16 cellular contexts compared by ENCODE assay signal in genomic region chr1:231602675-231602984, GRCh38.
"Had no signal": no experiment of that assay in that cellular context is flagged by ENCODE, and none has a peak within 500 bp of the region (broad histone marks: within the 10 kb centered on the region; RNA-seq: fewer than 3 reads in every experiment).

No MANE protein-coding gene starts in this region.

- H3K4me3 Mint-ChIP-seq: activated CD8-positive, alpha-beta T cell treated with anti-CD3 and anti-CD28 coated beads for 36 hours; activated naive CD4-positive, alpha-beta T cell treated with anti-CD3 and anti-CD28 coated beads for 36 hours; activated T-cell treated with anti-CD3 and anti-CD28 coated beads, Interleukin-2, amount 50 U/mL, for 4 hours; endodermal cell; stimulated activated naive CD8-positive, alpha-beta T cell treated with anti-CD3 and anti-CD28 coated beads, Interleukin-15, Interleukin-2, amounts not matched to agents 100 ng/mL and 50 ng/mL, for 24 hours had no signal

- DNase-seq: activated CD4-positive, CD25-positive, alpha-beta regulatory T cell; activated CD8-positive, alpha-beta memory T cell treated with anti-CD3 and anti-CD28 coated beads, Interleukin-2, amount 50 U/mL, for 4 hours; activated CD8-positive, alpha-beta T cell treated with anti-CD3 and anti-CD28 coated beads for 36 hours; activated naive CD4-positive, alpha-beta T cell treated with anti-CD3 and anti-CD28 coated beads for 36 hours; activated T-cell treated with anti-CD3 and anti-CD28 coated beads, Interleukin-2, amount 50 U/mL, for 4 hours; dorsolateral prefrontal cortex; endodermal cell; foreskin keratinocyte; hypothalamus; mammary epithelial cell; occipital lobe; uterus had no signal

- H3K27me3 Mint-ChIP-seq: activated CD8-positive, alpha-beta T cell treated with anti-CD3 and anti-CD28 coated beads for 36 hours; stimulated activated naive CD8-positive, alpha-beta T cell treated with anti-CD3 and anti-CD28 coated beads, Interleukin-15, Interleukin-2, amounts not matched to agents 100 ng/mL and 50 ng/mL, for 24 hours had no signal

- H3K9me3 ChIP-seq: body of pancreas, suprapubic skin, transverse colon, uterus had no signal

- H3K4me3 ChIP-seq: body of pancreas, suprapubic skin, uterus had no signal

- H3K27ac ChIP-seq: body of pancreas, dorsolateral prefrontal cortex, foreskin keratinocyte, suprapubic skin, uterus had no signal

- ATAC-seq: activated CD8-positive, alpha-beta T cell treated with anti-CD3 and anti-CD28 coated beads for 36 hours; activated T-cell treated with anti-CD3 and anti-CD28 coated beads, Interleukin-2, amount 50 U/mL, for 4 hours; foreskin keratinocyte had no signal

- H3K27ac Mint-ChIP-seq: activated CD8-positive, alpha-beta T cell treated with anti-CD3 and anti-CD28 coated beads for 36 hours; activated naive CD4-positive, alpha-beta T cell treated with anti-CD3 and anti-CD28 coated beads for 36 hours; endodermal cell; stimulated activated naive CD8-positive, alpha-beta T cell treated with anti-CD3 and anti-CD28 coated beads, Interleukin-15, Interleukin-2, amounts not matched to agents 100 ng/mL and 50 ng/mL, for 24 hours had no signal

- H3K27me3 ChIP-seq: body of pancreas, dorsolateral prefrontal cortex, suprapubic skin, transverse colon, uterus had no signal

- H3K4me1 ChIP-seq: body of pancreas, foreskin keratinocyte, uterus had no signal

- H3K36me3 ChIP-seq: suprapubic skin, transverse colon, uterus had no signal

- H3K9me3 Mint-ChIP-seq: activated CD8-positive, alpha-beta T cell treated with anti-CD3 and anti-CD28 coated beads for 36 hours; activated naive CD4-positive, alpha-beta T cell treated with anti-CD3 and anti-CD28 coated beads for 36 hours; activated T-cell treated with anti-CD3 and anti-CD28 coated beads, Interleukin-2, amount 50 U/mL, for 4 hours; endodermal cell; stimulated activated naive CD8-positive, alpha-beta T cell treated with anti-CD3 and anti-CD28 coated beads, Interleukin-15, Interleukin-2, amounts not matched to agents 100 ng/mL and 50 ng/mL, for 24 hours had no signal
